In genomic region chr5:57779383-57780223, GRCh38 we compare ENCODE assay signal across 9 cellular contexts.
DNase-seq lines count a peak whose midpoint lies in the region; ATAC-seq, FAIRE-seq and TF ChIP-seq lines count a peak whose summit lies in the region.
"Had no signal": no experiment of that assay in that cellular context is flagged by ENCODE, and none has a peak within 500 bp of the region (broad histone marks: within the 10 kb centered on the region; RNA-seq: fewer than 3 reads in every experiment).

No MANE protein-coding gene starts in this region.

- peak; percentile 71 for ATAC-seq in GM19467 (IDR thresholded peaks at IDR 0.05; ENCODE audit: unreplicated experiment)
- ATAC-seq in foreskin keratinocyte = peak; percentile 47
- ATAC-seq in HG03097 (IDR thresholded peaks at IDR 0.05; ENCODE audit: low FRiP score, unreplicated experiment) = no peak
- no peak for ATAC-seq in HG03469 (IDR thresholded peaks at IDR 0.05; ENCODE audit: unreplicated experiment)

- no peak overlapping the region for H3K27ac ChIP-seq in foreskin keratinocyte

- peak; percentile 54 for FAIRE-seq in TTC549 (lab: Jason Lieb, UNC)

- DNase-seq in DMS153 treated with DMSO at 0.1 percent for 48 hours (lab: John Stamatoyannopoulos, UW; ENCODE audit: unreplicated experiment) = peak; percentile 9
- DNase-seq in NAMALWA (ENCODE audit: low spot score) = peak; percentile 34
- peak; percentile 27 to 67 for DNase-seq in foreskin keratinocyte
- peak; percentile 31 for DNase-seq in occipital lobe (lab: John Stamatoyannopoulos, UW)
- DNase-seq: activated T-cell treated with anti-CD3 and anti-CD28 coated beads, Interleukin-2, amount 50 U/mL, for 4 hours had no signal

- H3K4me1 ChIP-seq in foreskin keratinocyte = peaks cover 13% of the 10 kb centered on the region

- no peaks in the 10 kb centered on the region for H3K27me3 ChIP-seq in foreskin keratinocyte

- TF ChIP-seq CTCF in foreskin keratinocyte (conservative IDR thresholded peaks at IDR 0.05) = peak; percentile 91

Comparison
In these comparisons a context has a peak if more than half of its experiments do, and no peak if none do; other contexts are left out.
1. ATAC-seq: peak in GM19467 (single experiment) and foreskin keratinocyte (single experiment); none in HG03097 (single experiment) and HG03469 (single experiment).
2. Peak in every context shown above with its lines, with median percentiles within 50 percentile points of each other: DNase-seq.